In genomic region chr15:101376615-101377395, GRCh38 we compare ENCODE assay signal across 13 cellular contexts.
"Had no signal": no experiment of that assay in that cellular context is flagged by ENCODE, and none has a peak within 500 bp of the region (broad histone marks: within the 10 kb centered on the region; RNA-seq: fewer than 3 reads in every experiment).

No MANE protein-coding gene starts in this region.

- ATAC-seq: mucosa of descending colon; stimulated activated naive B cell treated with anti-CD40 and anti-IgM and Interleukin-4, amounts not matched to agents 10 μg/mL and 1 μg/mL and 100 μg/mL, for 72 hours had no signal

- H3K4me3 Mint-ChIP-seq: activated naive CD4-positive, alpha-beta T cell treated with anti-CD3 and anti-CD28 coated beads, Interleukin-2, amount 10 ng/mL, durations not matched to agents 7 days and 5 days; memory B cell; naive B cell; stimulated activated naive B cell treated with anti-CD40 and anti-IgM and Interleukin-4, amounts not matched to agents 10 μg/mL and 1 μg/mL and 100 μg/mL, for 72 hours had no signal

- H3K9me3 ChIP-seq: left ventricle myocardium inferior, mucosa of descending colon, neutrophil, tibial artery had no signal

- H3K4me3 ChIP-seq: dorsolateral prefrontal cortex, left ventricle myocardium inferior, mucosa of descending colon, tibial artery had no signal

- H3K9me3 Mint-ChIP-seq: activated naive CD4-positive, alpha-beta T cell treated with anti-CD3 and anti-CD28 coated beads, Interleukin-2, amount 10 ng/mL, durations not matched to agents 7 days and 5 days; memory B cell; naive B cell; stimulated activated naive B cell treated with anti-CD40 and anti-IgM and Interleukin-4, amounts not matched to agents 10 μg/mL and 1 μg/mL and 100 μg/mL, for 72 hours had no signal

- H3K4me1 ChIP-seq: parathyroid adenoma had no signal

- H3K36me3 Mint-ChIP-seq: activated naive CD4-positive, alpha-beta T cell treated with anti-CD3 and anti-CD28 coated beads, Interleukin-2, amount 10 ng/mL, durations not matched to agents 7 days and 5 days; memory B cell; naive B cell; stimulated activated naive B cell treated with anti-CD40 and anti-IgM and Interleukin-4, amounts not matched to agents 10 μg/mL and 1 μg/mL and 100 μg/mL, for 72 hours had no signal

- H3K27me3 ChIP-seq: dorsolateral prefrontal cortex had no signal

- H3K36me3 ChIP-seq: neutrophil, tibial artery had no signal

- H3K4me1 Mint-ChIP-seq: memory B cell had no signal

- DNase-seq: activated CD4-positive, CD25-positive, alpha-beta regulatory T cell treated with anti-CD3 and anti-CD28 coated beads, Interleukin-2, amount 50 U/mL, for 72 hours; activated naive CD4-positive, alpha-beta T cell treated with anti-CD3 and anti-CD28 coated beads, Interleukin-2, amount 10 ng/mL, durations not matched to agents 7 days and 5 days; amniotic stem cell; dorsolateral prefrontal cortex; left ventricle myocardium inferior; mucosa of descending colon; naive B cell; stimulated activated naive B cell treated with anti-CD40 and anti-IgM and Interleukin-4, amounts not matched to agents 10 μg/mL and 1 μg/mL and 100 μg/mL, for 72 hours had no signal

- H3K27ac ChIP-seq: dorsolateral prefrontal cortex, left ventricle myocardium inferior, neutrophil, parathyroid adenoma, tibial artery, VCaP had no signal

- H3K79me2 ChIP-seq: parathyroid adenoma had no signal

- H3K27ac Mint-ChIP-seq: activated naive CD4-positive, alpha-beta T cell treated with anti-CD3 and anti-CD28 coated beads, Interleukin-2, amount 10 ng/mL, durations not matched to agents 7 days and 5 days; memory B cell; stimulated activated naive B cell treated with anti-CD40 and anti-IgM and Interleukin-4, amounts not matched to agents 10 μg/mL and 1 μg/mL and 100 μg/mL, for 72 hours had no signal

- H2AFZ ChIP-seq: parathyroid adenoma had no signal

- H3K9ac ChIP-seq: parathyroid adenoma had no signal
